In genomic region chr7:123774498-123774897, GRCh38 we compare ENCODE assay signal across 17 cellular contexts. TPM values are rescaled to one million over a fixed set of nuclear protein-coding genes. Genes with fewer than 3 reads are reported as not detected.
DNase-seq lines count a peak whose midpoint lies in the region; ATAC-seq and TF ChIP-seq lines count a peak whose summit lies in the region.
"Had no signal": no experiment of that assay in that cellular context is flagged by ENCODE, and none has a peak within 500 bp of the region (broad histone marks: within the 10 kb centered on the region; RNA-seq: fewer than 3 reads in every experiment).

No MANE protein-coding gene starts in this region.

- no peak for DNase-seq in Calu3
- no peak for DNase-seq in RWPE2 (ENCODE audit: low spot score)
- DNase-seq in left lung = no peak
- peak; percentile 21 for DNase-seq in retinal pigment epithelial cell (ENCODE audit: low read depth)
- DNase-seq in NCI-H2171 treated with DMSO at 0.1 percent for 48 hours (lab: John Stamatoyannopoulos, UW) = no peak
- DNase-seq in activated CD4-positive, alpha-beta T cell treated with anti-CD3 and anti-CD28 coated beads, Interleukin-2, amount 10 ng/mL, durations not matched to agents 7 days and 5 days = no peak
- DNase-seq in NOMO-1 treated with dmso at 0.1 percent for 144 hours (lab: John Stamatoyannopoulos, UW; ENCODE audit: unreplicated experiment) = no peak
- no peak for DNase-seq in activated CD8-positive, alpha-beta memory T cell treated with anti-CD3 and anti-CD28 coated beads, Interleukin-2, amount 50 U/mL, for 4 hours
- DNase-seq: 8988T; C1 segment of cervical spinal cord; CD4-positive, alpha-beta memory T cell; COR-L47; DMS153; DND-41; GM23248; H9 had no signal

- ATAC-seq in RWPE2 (ENCODE audit: low read depth) = no peak
- ATAC-seq in left lung = peak; percentile 79
- ATAC-seq: HCT116 had no signal

- H3K27ac ChIP-seq in RWPE2 (ENCODE audit: poor library complexity, severe bottlenecking) (peak overlapping the region; percentile 47), left lung (peak overlapping the region in 1 of 2 donors; percentile 4)
- H3K27ac ChIP-seq: GM23248 had no signal

- H3K4me3 Mint-ChIP-seq in Calu3 (ENCODE audit: low read depth, unreplicated experiment) = peak overlapping the region; percentile 19
- no peak overlapping the region for H3K4me3 Mint-ChIP-seq in activated CD4-positive, alpha-beta T cell treated with anti-CD3 and anti-CD28 coated beads, Interleukin-2, amount 10 ng/mL, durations not matched to agents 7 days and 5 days
- H3K4me3 Mint-ChIP-seq: CD4-positive, alpha-beta memory T cell; H9 had no signal

- intact Hi-C loops in Calu3 (cut with micrococcal nuclease; ENCODE audit: unreplicated experiment) = loop anchor here (2.0 kb wide), 1 partner anchor 28 kb away; no protein-coding TSS in a partner anchor
- intact Hi-C loops in left lung (cut with DNase I) = no loop called here

- no TSS peak for BruUV-seq in Calu3 (replicated peaks; lab: Mats Ljungman, UMichigan)

- H3K27me3 Mint-ChIP-seq in Calu3 (ENCODE audit: unreplicated experiment) = no peaks in the 10 kb centered on the region
- peaks cover 3% of the 10 kb centered on the region for H3K27me3 Mint-ChIP-seq in activated CD4-positive, alpha-beta T cell treated with anti-CD3 and anti-CD28 coated beads, Interleukin-2, amount 10 ng/mL, durations not matched to agents 7 days and 5 days

- CTCF ChIA-PET in Calu3 (lab: Charles Lee) = interaction anchor here (1.6 to 1.7 kb wide), 2 partner anchors 24 to 25 kb away, joined by 4 to 10 read pairs; partner anchors contain the start of gene WASL
- CTCF ChIA-PET in activated CD4-positive, alpha-beta T cell treated with anti-CD3 and anti-CD28 coated beads, Interleukin-2, amount 10 ng/mL, durations not matched to agents 7 days and 5 days (lab: Charles Lee) = interaction anchor here (1.1 kb wide), 1 partner anchor 25 kb away, joined by 3 read pairs; the partner anchor contains the start of gene WASL

- H3K9me3 ChIP-seq in RWPE2 (ENCODE audit: severe bottlenecking) (no peaks in the 10 kb centered on the region), left lung (no peaks in the 10 kb centered on the region)

- H3K27ac Mint-ChIP-seq in Calu3 (ENCODE audit: unreplicated experiment) = peak overlapping the region; percentile 50
- no peak overlapping the region for H3K27ac Mint-ChIP-seq in activated CD4-positive, alpha-beta T cell treated with anti-CD3 and anti-CD28 coated beads, Interleukin-2, amount 10 ng/mL, durations not matched to agents 7 days and 5 days
- H3K27ac Mint-ChIP-seq: CD4-positive, alpha-beta memory T cell; H9 had no signal

- H3K36me3 ChIP-seq in RWPE2 (ENCODE audit: low read depth) = no peaks in the 10 kb centered on the region
- H3K36me3 ChIP-seq in left lung = no peaks in the 10 kb centered on the region

- H3K27me3 ChIP-seq in RWPE2 (ENCODE audit: insufficient read depth, poor library complexity, severe bottlenecking) (no peaks in the 10 kb centered on the region), left lung (no peaks in the 10 kb centered on the region)

- peaks cover 58% of the 10 kb centered on the region for H3K4me1 Mint-ChIP-seq in Calu3 (ENCODE audit: low read depth, unreplicated experiment)
- H3K4me1 Mint-ChIP-seq in activated CD4-positive, alpha-beta T cell treated with anti-CD3 and anti-CD28 coated beads, Interleukin-2, amount 10 ng/mL, durations not matched to agents 7 days and 5 days = peaks cover 7% of the 10 kb centered on the region

- H3K36me3 Mint-ChIP-seq in Calu3 (ENCODE audit: insufficient read depth, unreplicated experiment) = no peaks in the 10 kb centered on the region
- no peaks in the 10 kb centered on the region for H3K36me3 Mint-ChIP-seq in activated CD4-positive, alpha-beta T cell treated with anti-CD3 and anti-CD28 coated beads, Interleukin-2, amount 10 ng/mL, durations not matched to agents 7 days and 5 days (ENCODE audit: low read depth)
- H3K36me3 Mint-ChIP-seq: CD4-positive, alpha-beta memory T cell had no signal

- no peaks in the 10 kb centered on the region for H3K9me3 Mint-ChIP-seq in Calu3 (ENCODE audit: low read depth, unreplicated experiment)
- peaks cover 2% of the 10 kb centered on the region for H3K9me3 Mint-ChIP-seq in activated CD4-positive, alpha-beta T cell treated with anti-CD3 and anti-CD28 coated beads, Interleukin-2, amount 10 ng/mL, durations not matched to agents 7 days and 5 days
- H3K9me3 Mint-ChIP-seq: CD4-positive, alpha-beta memory T cell; H9 had no signal

- TF ChIP-seq CTCF in Calu3 (IDR thresholded peaks at IDR 0.05; ENCODE audit: unreplicated experiment) (no peak), RWPE2 (IDR thresholded peaks at IDR 0.05; ENCODE audit: poor library complexity, severe bottlenecking) (no peak), left lung (IDR thresholded peaks at IDR 0.05) (no peak), retinal pigment epithelial cell (conservative IDR thresholded peaks at IDR 0.05; ENCODE audit: low read depth, low read length) (no peak)

- POLR2A ChIA-PET in activated CD4-positive, alpha-beta T cell treated with anti-CD3 and anti-CD28 coated beads, Interleukin-2, amount 10 ng/mL, durations not matched to agents 7 days and 5 days (lab: Charles Lee) = no interaction called here

- H3K4me3 ChIP-seq in RWPE2 (ENCODE audit: severe bottlenecking) = no peak overlapping the region
- H3K4me3 ChIP-seq in left lung = no peak overlapping the region
- H3K4me3 ChIP-seq in retinal pigment epithelial cell (ENCODE audit: low read length) = no peak overlapping the region
- H3K4me3 ChIP-seq: GM23248 had no signal

- H3K4me1 ChIP-seq in RWPE2 (ENCODE audit: insufficient read depth, poor library complexity, severe bottlenecking) (peaks cover 37% of the 10 kb centered on the region), left lung (no peaks in the 10 kb centered on the region)

RNA-seq across cellular contexts. Expression of gene WASL, which starts 25.7 kb away (rescaled TPM):
- total RNA-seq in Calu3 (2022) (33.2 and 37.5 TPM in 2 replicates), left lung (10 to 100 TPM; 30.4 to 40.6 TPM)
- total RNA-seq in activated CD4-positive, alpha-beta T cell treated with anti-CD3 and anti-CD28 coated beads, Interleukin-2, amount 10 ng/mL, durations not matched to agents 7 days and 5 days = 1 to 10 TPM; 6.2 to 7.7 TPM
